20 cellular contexts compared by ENCODE assay signal in the genomic region with DNA sequence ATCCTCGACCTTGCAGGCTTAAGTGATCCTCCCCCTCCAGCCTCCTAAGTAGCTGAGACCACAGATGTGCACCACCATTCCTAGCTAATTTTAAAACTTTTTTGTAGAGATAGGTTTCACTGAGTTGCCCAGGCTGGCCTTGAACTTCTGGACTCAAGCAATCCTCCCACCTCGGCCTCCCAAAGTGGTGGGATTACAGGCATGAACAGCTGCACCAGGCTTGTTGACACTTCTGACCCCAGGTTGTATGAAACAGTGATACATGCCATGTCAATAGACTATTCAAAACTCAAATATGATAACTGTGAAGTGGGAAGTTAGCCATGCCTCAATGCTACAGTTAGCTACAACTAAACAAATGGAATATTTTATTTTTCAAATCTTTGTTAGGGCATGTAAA. TPM values are rescaled to one million over a fixed set of nuclear protein-coding genes. Genes with fewer than 3 reads are reported as not detected.
A peak's percentile ranks its signal among the peaks of the same experiment; 100 is the strongest.
DNase-seq lines count a peak whose midpoint lies in the region; ATAC-seq, FAIRE-seq and TF ChIP-seq lines count a peak whose summit lies in the region.
"Had no signal": no experiment of that assay in that cellular context is flagged by ENCODE, and none has a peak within 500 bp of the region (broad histone marks: within the 10 kb centered on the region; RNA-seq: fewer than 3 reads in every experiment).

No MANE protein-coding gene starts in this region.

- H3K4me3 ChIP-seq in HepG2 (replicated peaks in 1 of 3; ENCODE audit: insufficient read depth in 1 of 3, low read depth in 2 of 3, low read length in 3 of 3) (no peak overlapping the region), right lobe of liver (no peak overlapping the region), gastroesophageal sphincter (no peak overlapping the region), sigmoid colon (no peak overlapping the region), aorta (ENCODE audit: low read length in 2 of 2) (no peak overlapping the region)
- H3K4me3 ChIP-seq: GM12878, GM23248, HAP-1 had no signal

- H3K27me3 ChIP-seq in HepG2 (ENCODE audit: control insufficient read depth in 1 of 2, insufficient read depth in 2 of 2, low read length in 2 of 2) (no peaks in the 10 kb centered on the region; a peak in 2 of 5 replicates), right lobe of liver (no peaks in the 10 kb centered on the region), gastroesophageal sphincter (no peaks in the 10 kb centered on the region), sigmoid colon (no peaks in the 10 kb centered on the region), aorta (ENCODE audit: control insufficient read depth in 1 of 2, insufficient read depth in 2 of 2, low read length in 1 of 2) (no peaks in the 10 kb centered on the region)

- in situ Hi-C loops in HepG2 (cut with HindIII; ENCODE audit: extremely low pct_ligation_motif_present, low pct_unique_long_range_greater_than_20kb): no loop called here

- TF ChIP-seq EP300 in HepG2 (IDR thresholded peaks at IDR 0.05; ENCODE audit: low read depth in 2 of 2, low read length in 2 of 2) (no peak), HepG2 (CRISPR knock-in tag; IDR thresholded peaks at IDR 0.05; ENCODE audit: borderline replicate concordance) (no peak), gastroesophageal sphincter (IDR thresholded peaks at IDR 0.05) (no peak), sigmoid colon (IDR thresholded peaks at IDR 0.05) (no peak)

- POLR2A ChIA-PET in HepG2 (lab: Yijun Ruan, JAX): interaction anchor here (1.1 kb wide), 1 partner anchor 20 kb away, joined by 3 read pairs; no protein-coding TSS in a partner anchor

- no peak for TF ChIP-seq CTCF in HepG2 (CRISPR knock-in tag; IDR thresholded peaks at IDR 0.05)
- no peak for TF ChIP-seq CTCF in right lobe of liver (IDR thresholded peaks at IDR 0.05)
- no peak for TF ChIP-seq CTCF in gastroesophageal sphincter (IDR thresholded peaks at IDR 0.05)
- no peak for TF ChIP-seq CTCF in sigmoid colon (IDR thresholded peaks at IDR 0.05)

- no peak overlapping the region for H3K9ac ChIP-seq in HepG2 (ENCODE audit: insufficient read depth, low read depth, low read length)
- H3K9ac ChIP-seq: GM23248 had no signal

- H3K4me2 ChIP-seq in HepG2 (ENCODE audit: low read depth, low read length): no peak overlapping the region

- no peak for FAIRE-seq in HepG2 (lab: Jason Lieb, UNC)
- FAIRE-seq: GM12878, GM19239 had no signal

- no peak overlapping the region for H2AFZ ChIP-seq in HepG2 (ENCODE audit: low read length)
- H2AFZ ChIP-seq: GM23248 had no signal

- WGBS in HepG2 (ENCODE audit: low lambda C conversion rate): 19% methylated on average over 2 of the region's 2 CpGs
- 70% methylated on average over 2 of the region's 2 CpGs for WGBS in right lobe of liver (ENCODE audit: insufficient coverage, low coverage, low lambda C conversion rate, missing lambda C conversion rate)
- 85% methylated on average over 2 of the region's 2 CpGs; no CpG with 5 or more reads in 1 of the 2 donors for WGBS in gastroesophageal sphincter (ENCODE audit: low coverage in 1 of 2), 2 donors
- WGBS in sigmoid colon, 2 donors: 76 to 82% methylated on average over 2 of the region's 2 CpGs
- 88% methylated on average over 2 of the region's 2 CpGs for WGBS in aorta, 2 donors

- CTCF ChIA-PET in HepG2 (lab: Yijun Ruan, JAX; ENCODE audit: low intra/inter-chr PET ratio, low total read pairs): no interaction called here

- H3K79me2 ChIP-seq in HepG2 (ENCODE audit: insufficient read depth, low read length): no peaks in the 10 kb centered on the region

- no TSS peak for BruUV-seq in HepG2 (replicated peaks; lab: Mats Ljungman, UMichigan)

- no peak for TF ChIP-seq RAD21 in HepG2 (CRISPR knock-in tag; IDR thresholded peaks at IDR 0.05)

- intact Hi-C loops in HepG2 (cut with micrococcal nuclease; ENCODE audit: unreplicated experiment): no loop called here
- intact Hi-C loops in right lobe of liver (cut with DNase I): no loop called here
- intact Hi-C loops in sigmoid colon (cut with DNase I): loop anchor here (5.0 kb wide), 1 partner anchor 73 kb away; no protein-coding TSS in a partner anchor
- intact Hi-C loops in aorta (cut with DNase I): no loop called here

- TF ChIP-seq POLR2A in HepG2 (IDR thresholded peaks at IDR 0.05; ENCODE audit: insufficient read depth in 1 of 2, low read depth in 2 of 2, low read length in 2 of 2) (no peak), right lobe of liver (IDR thresholded peaks at IDR 0.05) (no peak), gastroesophageal sphincter (IDR thresholded peaks at IDR 0.05) (no peak), sigmoid colon (IDR thresholded peaks at IDR 0.05) (no peak)

- H3K9me3 ChIP-seq in HepG2 (ENCODE audit: low read length) (peaks cover 5% of the 10 kb centered on the region; the same call in 1 of the 2 replicates), right lobe of liver (no peaks in the 10 kb centered on the region), gastroesophageal sphincter (no peaks in the 10 kb centered on the region), sigmoid colon (no peaks in the 10 kb centered on the region), aorta (ENCODE audit: control insufficient read depth, low read length) (no peaks in the 10 kb centered on the region)
- H3K9me3 ChIP-seq: BE2C, HAP-1 had no signal

- DNase-seq in HepG2 (ENCODE audit: low spot score) (no peak), right lobe of liver (no peak), sigmoid colon (no peak), aorta (no peak), Ammon's horn (ENCODE audit: low spot score) (no peak)
- DNase-seq: 8988T; BE2C; C1 segment of cervical spinal cord; CD4-positive, CD25-positive, alpha-beta regulatory T cell; CD8-positive, alpha-beta memory T cell; COR-L47; DMS 273 treated with DMSO at 0.1 percent for 48 hours; DMS53; DND-41; GM23248 had no signal

- H3K27ac ChIP-seq in HepG2 (ENCODE audit: extremely low read length, insufficient read depth, low read length) (no peak overlapping the region), right lobe of liver (no peak overlapping the region), gastroesophageal sphincter (peak overlapping the region in 3 of 4 donors; percentile 10 to 79 (median 74)), sigmoid colon (peak overlapping the region; percentile 38 to 77 (median 74)), aorta (ENCODE audit: low read depth in 1 of 2, low read length in 2 of 2) (no peak overlapping the region)
- H3K27ac ChIP-seq: GM23248 had no signal

- H4K20me1 ChIP-seq in HepG2 (ENCODE audit: insufficient read depth, low read length): no peaks in the 10 kb centered on the region

- no peak for ATAC-seq in HepG2
- no peak for ATAC-seq in right lobe of liver
- ATAC-seq in gastroesophageal sphincter: no peak
- no peak for ATAC-seq in GM18519 (IDR thresholded peaks at IDR 0.05; ENCODE audit: low FRiP score, unreplicated experiment)
- ATAC-seq in aorta (ENCODE audit: low FRiP score): no peak
- ATAC-seq: GM12878 had no signal

- peaks cover 40% of the 10 kb centered on the region for H3K4me1 ChIP-seq in HepG2 (ENCODE audit: insufficient read depth, low read length)
- H3K4me1 ChIP-seq in right lobe of liver: peaks cover 0 to 5% (median 0%) of the 10 kb centered on the region in 4 donors
- H3K4me1 ChIP-seq in gastroesophageal sphincter: peaks cover 0 to 44% (median 11%) of the 10 kb centered on the region in 3 donors
- H3K4me1 ChIP-seq in sigmoid colon: peaks cover 0 to 42% (median 26%) of the 10 kb centered on the region in 4 donors
- H3K4me1 ChIP-seq in aorta (ENCODE audit: control insufficient read depth in 1 of 2, insufficient read depth in 2 of 2, low read length in 2 of 2): no peaks in the 10 kb centered on the region
- H3K4me1 ChIP-seq: BE2C had no signal

- no peaks in the 10 kb centered on the region for H3K36me3 ChIP-seq in HepG2 (replicated peaks in 1 of 2; ENCODE audit: control insufficient read depth in 1 of 2, insufficient read depth in 2 of 2, low read length in 2 of 2)
- H3K36me3 ChIP-seq in right lobe of liver: no peaks in the 10 kb centered on the region
- no peaks in the 10 kb centered on the region for H3K36me3 ChIP-seq in gastroesophageal sphincter
- no peaks in the 10 kb centered on the region for H3K36me3 ChIP-seq in sigmoid colon
- H3K36me3 ChIP-seq in aorta (ENCODE audit: control insufficient read depth in 1 of 2, insufficient read depth in 2 of 2, low read length in 1 of 2): no peaks in the 10 kb centered on the region
- H3K36me3 ChIP-seq: BE2C, HAP-1 had no signal

TF ChIP-seq in HepG2, 621 proteins besides CTCF, POLR2A, EP300 and RAD21 (continues in another document):
- TF ChIP-seq ZBTB7A (CRISPR knock-in tag; IDR thresholded peaks at IDR 0.05): 0 out of 2 replicates have a peak, but pooled peaks have one; percentile 25

RNA-seq across cellular contexts. Expression of a gene that starts 20.1 kb away (rescaled TPM):
- total RNA-seq in HepG2 (2016; rRNA removed; fragmentation: Illumina TruSeq; extraction: Trizol): 8.9 and 11.3 TPM in 2 replicates
- 4.2 and 5.0 TPM in 2 replicates for total RNA-seq in HepG2 (2016; cell fraction: cytosol; rRNA removed; fragmentation: Illumina TruSeq; extraction: Trizol; ENCODE audit: low read depth)
- total RNA-seq in HepG2 (2016; cell fraction: insoluble cytoplasmic fraction; rRNA removed; fragmentation: Illumina TruSeq; extraction: Trizol): 7.4 and 10.6 TPM in 2 replicates
- total RNA-seq in HepG2 (2016; cell fraction: membrane; rRNA removed; fragmentation: Illumina TruSeq; extraction: Trizol): 4.7 and 6.6 TPM in 2 replicates
- total RNA-seq in HepG2 (2016; cell fraction: nucleus; rRNA removed; fragmentation: Illumina TruSeq; extraction: Trizol): 5.9 and 8.2 TPM in 2 replicates
- 10.0 and 11.4 TPM in 2 replicates for polyA plus RNA-seq in HepG2 (2011; rRNA removed)
- polyA plus RNA-seq in HepG2 (2011; cell fraction: cytosol; rRNA removed): 10.9 and 12.3 TPM in 2 replicates
- polyA plus RNA-seq in HepG2 (2011; cell fraction: nucleus; rRNA removed): 3.6 and 4.4 TPM in 2 replicates
- polyA plus RNA-seq in HepG2 (2012): 6.9 and 10.2 TPM in 2 replicates
- 3.7 and 4.1 TPM in 2 replicates for polyA plus RNA-seq in HepG2 (2016; cell fraction: cytosol; fragmentation: Illumina TruSeq; extraction: Trizol; ENCODE audit: low read depth)
- polyA plus RNA-seq in HepG2 (2016; cell fraction: insoluble cytoplasmic fraction; fragmentation: Illumina TruSeq; extraction: Trizol; ENCODE audit: low read depth): 14.4 and 15.1 TPM in 2 replicates
- 6.3 and 6.6 TPM in 2 replicates for polyA plus RNA-seq in HepG2 (2016; cell fraction: membrane; fragmentation: Illumina TruSeq; extraction: Trizol; ENCODE audit: low read depth)
- 6.6 and 9.9 TPM in 2 replicates for polyA plus RNA-seq in HepG2 (2016; cell fraction: nucleus; fragmentation: Illumina TruSeq; extraction: Trizol; ENCODE audit: insufficient read depth, low read depth)
- 0.94 and 8.3 TPM in 2 replicates for polyA minus RNA-seq in HepG2 (2011; rRNA and poly(A)+ RNA removed; ENCODE audit: low replicate concordance)
- polyA minus RNA-seq in HepG2 (2011; cell fraction: cytosol; rRNA and poly(A)+ RNA removed): 3.9 and 4.2 TPM in 2 replicates
- 15.9 and 20.3 TPM in 2 replicates for polyA minus RNA-seq in HepG2 (2011; cell fraction: nucleus; rRNA and poly(A)+ RNA removed)
- 1 to 10 TPM in 3 of 6 experiments, under 1 TPM in 2, not detected in 1; 0.69 to 1.9 (median 1.4) TPM for total RNA-seq in right lobe of liver
- 1 to 10 TPM in 3 of 4 donors, under 1 TPM in 1; 0.93 to 3.3 (median 2.1) TPM for total RNA-seq in gastroesophageal sphincter
- 1 to 10 TPM in 3 of 4 donors, under 1 TPM in 1; 0.99 to 6.1 (median 3.4) TPM for total RNA-seq in sigmoid colon
- polyA plus RNA-seq in sigmoid colon: 10 to 100 TPM in 2 of 3 donors, 1 to 10 TPM in 1; 5.4 to 18.7 (median 11.5) TPM
- total RNA-seq in aorta: 1 to 10 TPM; 2.9 to 5.2 TPM
- polyA plus RNA-seq in aorta: 1 to 10 TPM; 2.3 to 9.5 TPM

Comparison
In these comparisons a context has a peak if more than half of its experiments do, and no peak if none do; other contexts are left out.
1. H3K27ac ChIP-seq: peak in gastroesophageal sphincter (3 of 4) and sigmoid colon (4 of 4); none in HepG2 (single experiment), right lobe of liver (0 of 3) and aorta (0 of 2).